17 cellular contexts compared by ENCODE assay signal in the genomic region with DNA sequence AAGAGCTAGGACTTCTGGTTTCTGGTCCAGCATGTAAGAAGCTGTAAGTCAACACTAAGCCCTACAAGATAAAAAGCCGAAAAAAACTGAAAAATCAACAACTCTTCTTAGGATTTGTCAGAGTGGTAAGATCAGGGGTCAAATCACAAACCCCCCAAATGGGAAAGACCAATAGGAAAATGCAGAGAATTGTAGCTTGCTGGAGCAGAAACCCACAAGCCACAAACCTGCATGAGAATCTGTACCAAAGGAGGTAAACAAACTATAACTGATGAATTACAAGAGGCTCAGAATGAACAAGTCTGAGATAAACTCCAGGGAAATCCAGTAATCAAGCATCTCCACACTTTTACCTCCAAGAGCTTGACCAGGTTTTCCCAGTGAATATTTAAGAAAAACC. TPM values are rescaled to one million over a fixed set of nuclear protein-coding genes. Genes with fewer than 3 reads are reported as not detected.
A peak's percentile ranks its signal among the peaks of the same experiment; 100 is the strongest.
DNase-seq lines count a peak whose midpoint lies in the region; ATAC-seq lines count a peak whose summit lies in the region.
"Had no signal": no experiment of that assay in that cellular context is flagged by ENCODE, and none has a peak within 500 bp of the region (broad histone marks: within the 10 kb centered on the region; RNA-seq: fewer than 3 reads in every experiment).

No MANE protein-coding gene starts in this region.

- no peak overlapping the region for H3K9ac ChIP-seq in adipocyte (ENCODE audit: low read length)

- H3K9me3 ChIP-seq in adipocyte (ENCODE audit: control insufficient read depth, low read length), result no peaks in the 10 kb centered on the region

- no peak overlapping the region for H3K4me3 ChIP-seq in Jurkat, Clone E6-1 (ENCODE audit: low read length)
- no peak overlapping the region for H3K4me3 ChIP-seq in adipocyte (ENCODE audit: low read length)

- H3K9me3 Mint-ChIP-seq in activated naive CD4-positive, alpha-beta T cell treated with anti-CD3 and anti-CD28 coated beads, Interleukin-2, amount 50 U/mL, for 24 hours, result peaks cover 12% of the 10 kb centered on the region
- H3K9me3 Mint-ChIP-seq in activated naive CD4-positive, alpha-beta T cell treated with anti-CD3 and anti-CD28 coated beads, Interleukin-2, amount 50 U/mL, for 72 hours, result peaks cover 15 to 17% of the 10 kb centered on the region in 2 donors

- H3K27ac Mint-ChIP-seq in activated naive CD4-positive, alpha-beta T cell treated with anti-CD3 and anti-CD28 coated beads, Interleukin-2, amount 50 U/mL, for 24 hours, result peak overlapping the region; percentile 90
- peak overlapping the region in 1 of 2 donors; percentile 67 for H3K27ac Mint-ChIP-seq in activated naive CD4-positive, alpha-beta T cell treated with anti-CD3 and anti-CD28 coated beads, Interleukin-2, amount 50 U/mL, for 72 hours
- H3K27ac Mint-ChIP-seq: brain had no signal

- H3K4me1 Mint-ChIP-seq in activated naive CD4-positive, alpha-beta T cell treated with anti-CD3 and anti-CD28 coated beads, Interleukin-2, amount 50 U/mL, for 24 hours, result peaks cover 94% of the 10 kb centered on the region

- H3K36me3 ChIP-seq in adipocyte (ENCODE audit: control insufficient read depth, insufficient read depth, low read length, severe bottlenecking), result no peaks in the 10 kb centered on the region

- H3K27me3 ChIP-seq in adipocyte (replicated peaks; ENCODE audit: control insufficient read depth, insufficient read depth, low read length), result no peaks in the 10 kb centered on the region

- no peak for ATAC-seq in activated naive CD4-positive, alpha-beta T cell treated with anti-CD3 and anti-CD28 coated beads, Interleukin-2, amount 50 U/mL, for 72 hours
- peak; percentile 41 for ATAC-seq in stimulated activated naive CD8-positive, alpha-beta T cell treated with anti-CD3 and anti-CD28 coated beads, Interleukin-15, Interleukin-2, amounts not matched to agents 100 U/mL and 50 U/mL, for 24 hours
- ATAC-seq in HG03521 (IDR thresholded peaks at IDR 0.05; ENCODE audit: unreplicated experiment) (no peak), HG03442 (IDR thresholded peaks at IDR 0.05; ENCODE audit: unreplicated experiment) (no peak), left colon (no peak)
- ATAC-seq: left ventricle myocardium superior, PC-3 had no signal

- H3K4me3 Mint-ChIP-seq in activated naive CD4-positive, alpha-beta T cell treated with anti-CD3 and anti-CD28 coated beads, Interleukin-2, amount 50 U/mL, for 24 hours, result peak overlapping the region; percentile 57
- H3K4me3 Mint-ChIP-seq: brain, endodermal cell had no signal

- H3K36me3 Mint-ChIP-seq in activated naive CD4-positive, alpha-beta T cell treated with anti-CD3 and anti-CD28 coated beads, Interleukin-2, amount 50 U/mL, for 24 hours, result peaks cover 22% of the 10 kb centered on the region
- H3K36me3 Mint-ChIP-seq in activated naive CD4-positive, alpha-beta T cell treated with anti-CD3 and anti-CD28 coated beads, Interleukin-2, amount 50 U/mL, for 72 hours, result peaks cover 16 to 37% of the 10 kb centered on the region in 2 donors

- H3K4me1 ChIP-seq in adipocyte (ENCODE audit: control insufficient read depth, insufficient read depth, low read length), result peaks cover 39% of the 10 kb centered on the region

- H3K27me3 Mint-ChIP-seq in activated naive CD4-positive, alpha-beta T cell treated with anti-CD3 and anti-CD28 coated beads, Interleukin-2, amount 50 U/mL, for 24 hours, result no peaks in the 10 kb centered on the region

- DNase-seq in activated naive CD4-positive, alpha-beta T cell treated with anti-CD3 and anti-CD28 coated beads, Interleukin-2, amount 50 U/mL, for 72 hours (ENCODE audit: low spot score in 2 of 2), result no peak
- peak; percentile 59 for DNase-seq in Jurkat, Clone E6-1 (ENCODE audit: low read depth, low spot score)
- DNase-seq in adipocyte (ENCODE audit: low read depth) (peak; percentile 3), left colon (no peak)
- DNase-seq in stimulated activated naive CD8-positive, alpha-beta T cell treated with anti-CD3 and anti-CD28 coated beads, Interleukin-15, Interleukin-2, amounts not matched to agents 100 U/mL and 50 U/mL, for 24 hours, result no peak
- DNase-seq: endodermal cell; H7; head of caudate nucleus; Kasumi-1; left ventricle myocardium superior; NCI-H2107; PC-3; stimulated activated CD4-positive, alpha-beta T cell treated with anti-CD3 and anti-CD28 coated beads, Interleukin-15, amount 100 ng/mL, for 24 hours had no signal

- intact Hi-C loops in left colon (cut with DNase I, micrococcal nuclease), result no loop called here

RNA-seq across cellular contexts. Expression of a gene that starts 36.0 kb away (rescaled TPM):
- 10 to 100 TPM; 20.3 to 27.0 TPM for total RNA-seq in activated naive CD4-positive, alpha-beta T cell treated with anti-CD3 and anti-CD28 coated beads, Interleukin-2, amount 50 U/mL, for 72 hours
- 21.6 TPM for polyA plus RNA-seq in Jurkat, Clone E6-1 (2012; ENCODE audit: insufficient read depth, insufficient read length)
- 10 to 100 TPM; 11.8 to 14.4 TPM for total RNA-seq in left colon

Comparison
In these comparisons a context has a peak if more than half of its experiments do, and no peak if none do; other contexts are left out.
1. DNase-seq: peak in Jurkat, Clone E6-1 (single experiment) and adipocyte (single experiment); none in activated naive CD4-positive, alpha-beta T cell treated with anti-CD3 and anti-CD28 coated beads, Interleukin-2, amount 50 U/mL, for 72 hours (0 of 2), stimulated activated naive CD8-positive, alpha-beta T cell treated with anti-CD3 and anti-CD28 coated beads, Interleukin-15, Interleukin-2, amounts not matched to agents 100 U/mL and 50 U/mL, for 24 hours (single experiment) and left colon (0 of 2).